Comparison of ENCODE assay signal across 1 cellular context in the genomic region with DNA sequence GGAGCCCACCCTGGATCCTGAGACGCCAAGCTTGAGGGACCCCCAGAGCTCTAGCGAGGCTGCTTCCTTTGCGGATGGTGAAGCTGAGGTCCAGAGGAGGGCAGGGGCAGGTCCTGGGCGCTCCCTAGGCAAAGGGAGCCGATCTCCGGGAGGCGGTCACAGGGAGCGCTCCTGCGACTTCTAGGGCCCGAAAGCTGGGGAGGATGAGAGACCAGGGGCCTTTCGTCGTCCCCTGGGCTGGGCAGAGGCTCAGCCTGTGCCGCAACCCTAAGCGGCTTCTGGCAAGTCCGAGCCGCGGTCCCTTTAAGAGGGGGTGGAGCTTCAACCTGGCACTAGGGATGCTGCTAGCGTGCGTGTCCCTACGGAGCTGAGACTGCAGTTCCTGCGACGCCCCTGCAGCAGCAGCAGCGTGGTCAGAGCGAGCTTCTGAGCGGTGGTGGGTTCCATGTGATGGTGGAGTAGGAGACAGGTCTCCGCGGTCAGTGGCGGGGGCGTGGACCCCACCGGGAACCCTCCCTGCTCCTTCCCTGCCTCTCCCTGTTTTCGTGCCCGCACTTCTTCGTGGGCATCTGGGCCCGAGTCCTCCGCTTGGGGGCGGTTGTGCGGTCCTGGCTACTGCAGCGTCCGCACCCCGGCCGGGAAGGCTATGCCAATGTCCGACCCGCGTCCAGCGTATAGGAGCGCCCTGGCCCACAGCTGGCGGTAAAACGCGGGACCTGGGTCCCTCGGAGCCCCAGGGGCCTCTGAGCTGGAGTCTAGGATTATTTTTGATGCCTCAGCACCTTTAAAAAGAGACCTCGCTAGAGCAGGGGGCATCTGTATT.
TF ChIP-seq lines count a peak whose summit lies in the region.

No MANE protein-coding gene starts in this region.

TF ChIP-seq in HepG2, 621 proteins besides CTCF, POLR2A, EP300 and RAD21 (continued from another document and continues in another):
- TF ChIP-seq, protein P1, sequence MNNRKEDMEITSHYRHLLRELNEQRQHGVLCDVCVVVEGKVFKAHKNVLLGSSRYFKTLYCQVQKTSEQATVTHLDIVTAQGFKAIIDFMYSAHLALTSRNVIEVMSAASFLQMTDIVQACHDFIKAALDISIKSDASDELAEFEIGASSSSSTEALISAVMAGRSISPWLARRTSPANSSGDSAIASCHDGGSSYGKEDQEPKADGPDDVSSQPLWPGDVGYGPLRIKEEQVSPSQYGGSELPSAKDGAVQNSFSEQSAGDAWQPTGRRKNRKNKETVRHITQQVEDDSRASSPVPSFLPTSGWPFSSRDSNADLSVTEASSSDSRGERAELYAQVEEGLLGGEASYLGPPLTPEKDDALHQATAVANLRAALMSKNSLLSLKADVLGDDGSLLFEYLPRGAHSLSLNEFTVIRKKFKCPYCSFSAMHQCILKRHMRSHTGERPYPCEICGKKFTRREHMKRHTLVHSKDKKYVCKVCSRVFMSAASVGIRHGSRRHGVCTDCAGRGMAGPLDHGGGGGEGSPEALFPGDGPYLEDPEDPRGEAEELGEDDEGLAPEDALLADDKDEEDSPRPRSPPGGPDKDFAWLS (CRISPR knock-in tag; IDR thresholded peaks at IDR 0.05; ENCODE audit: borderline replicate concordance) = no peak
- TF ChIP-seq GFI1 (CRISPR knock-in tag; IDR thresholded peaks at IDR 0.05; ENCODE audit: borderline replicate concordance) = peak; percentile 50; the same call in 1 of the 2 replicates
- peak; percentile 88; the same call in 1 of the 2 replicates for TF ChIP-seq ZSCAN21 (CRISPR knock-in tag; IDR thresholded peaks at IDR 0.05; ENCODE audit: borderline replicate concordance)
- peak; percentile 53 for TF ChIP-seq STAG1 (CRISPR knock-in tag; IDR thresholded peaks at IDR 0.05)
- TF ChIP-seq PHF5A (CRISPR knock-in tag; IDR thresholded peaks at IDR 0.05; ENCODE audit: low read depth, unreplicated experiment) = no peak
- no peak for TF ChIP-seq MLLT10 (CRISPR knock-in tag; IDR thresholded peaks at IDR 0.05)
- TF ChIP-seq SALL2 (CRISPR knock-in tag; IDR thresholded peaks at IDR 0.05) = peak; percentile 87
- 0 out of 2 replicates have a peak, but pooled peaks have one; percentile 66 for TF ChIP-seq ZNF44 (CRISPR knock-in tag; IDR thresholded peaks at IDR 0.05)
- TF ChIP-seq ZSCAN22 (CRISPR knock-in tag; IDR thresholded peaks at IDR 0.05) = no peak
- 0 out of 2 replicates have a peak, but pooled peaks have one; percentile 30 for TF ChIP-seq DNMT1 (CRISPR knock-in tag; IDR thresholded peaks at IDR 0.05)
- TF ChIP-seq, protein P2, sequence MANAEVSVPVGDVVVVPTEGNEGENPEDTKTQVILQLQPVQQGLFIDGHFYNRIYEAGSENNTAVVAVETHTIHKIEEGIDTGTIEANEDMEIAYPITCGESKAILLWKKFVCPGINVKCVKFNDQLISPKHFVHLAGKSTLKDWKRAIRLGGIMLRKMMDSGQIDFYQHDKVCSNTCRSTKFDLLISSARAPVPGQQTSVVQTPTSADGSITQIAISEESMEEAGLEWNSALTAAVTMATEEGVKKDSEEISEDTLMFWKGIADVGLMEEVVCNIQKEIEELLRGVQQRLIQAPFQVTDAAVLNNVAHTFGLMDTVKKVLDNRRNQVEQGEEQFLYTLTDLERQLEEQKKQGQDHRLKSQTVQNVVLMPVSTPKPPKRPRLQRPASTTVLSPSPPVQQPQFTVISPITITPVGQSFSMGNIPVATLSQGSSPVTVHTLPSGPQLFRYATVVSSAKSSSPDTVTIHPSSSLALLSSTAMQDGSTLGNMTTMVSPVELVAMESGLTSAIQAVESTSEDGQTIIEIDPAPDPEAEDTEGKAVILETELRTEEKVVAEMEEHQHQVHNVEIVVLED (CRISPR knock-in tag; IDR thresholded peaks at IDR 0.05; ENCODE audit: borderline replicate concordance) = peak; percentile 86
- TF ChIP-seq, protein P3, sequence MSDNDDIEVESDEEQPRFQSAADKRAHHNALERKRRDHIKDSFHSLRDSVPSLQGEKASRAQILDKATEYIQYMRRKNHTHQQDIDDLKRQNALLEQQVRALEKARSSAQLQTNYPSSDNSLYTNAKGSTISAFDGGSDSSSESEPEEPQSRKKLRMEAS (IDR thresholded peaks at IDR 0.05) = peak; percentile 98
- TF ChIP-seq, protein P4, sequence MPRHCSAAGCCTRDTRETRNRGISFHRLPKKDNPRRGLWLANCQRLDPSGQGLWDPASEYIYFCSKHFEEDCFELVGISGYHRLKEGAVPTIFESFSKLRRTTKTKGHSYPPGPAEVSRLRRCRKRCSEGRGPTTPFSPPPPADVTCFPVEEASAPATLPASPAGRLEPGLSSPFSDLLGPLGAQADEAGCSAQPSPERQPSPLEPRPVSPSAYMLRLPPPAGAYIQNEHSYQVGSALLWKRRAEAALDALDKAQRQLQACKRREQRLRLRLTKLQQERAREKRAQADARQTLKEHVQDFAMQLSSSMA (CRISPR knock-in tag; IDR thresholded peaks at IDR 0.05) = peak; percentile 84; the same call in 1 of the 2 replicates
- TF ChIP-seq, protein P5, sequence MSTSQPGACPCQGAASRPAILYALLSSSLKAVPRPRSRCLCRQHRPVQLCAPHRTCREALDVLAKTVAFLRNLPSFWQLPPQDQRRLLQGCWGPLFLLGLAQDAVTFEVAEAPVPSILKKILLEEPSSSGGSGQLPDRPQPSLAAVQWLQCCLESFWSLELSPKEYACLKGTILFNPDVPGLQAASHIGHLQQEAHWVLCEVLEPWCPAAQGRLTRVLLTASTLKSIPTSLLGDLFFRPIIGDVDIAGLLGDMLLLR (CRISPR knock-in tag; IDR thresholded peaks at IDR 0.05) = peak; percentile 58; the same call in 1 of the 2 replicates
- TF ChIP-seq PCBP2 (optimal IDR thresholded peaks at IDR 0.05; ENCODE audit: low read depth, low read length, poor library complexity, severe bottlenecking) = no peak
- no peak for TF ChIP-seq ZBTB42 (CRISPR knock-in tag; IDR thresholded peaks at IDR 0.05)
- TF ChIP-seq CBX5 (CRISPR knock-in tag; IDR thresholded peaks at IDR 0.05; ENCODE audit: borderline replicate concordance) = peak; percentile 75
- TF ChIP-seq, protein P6, sequence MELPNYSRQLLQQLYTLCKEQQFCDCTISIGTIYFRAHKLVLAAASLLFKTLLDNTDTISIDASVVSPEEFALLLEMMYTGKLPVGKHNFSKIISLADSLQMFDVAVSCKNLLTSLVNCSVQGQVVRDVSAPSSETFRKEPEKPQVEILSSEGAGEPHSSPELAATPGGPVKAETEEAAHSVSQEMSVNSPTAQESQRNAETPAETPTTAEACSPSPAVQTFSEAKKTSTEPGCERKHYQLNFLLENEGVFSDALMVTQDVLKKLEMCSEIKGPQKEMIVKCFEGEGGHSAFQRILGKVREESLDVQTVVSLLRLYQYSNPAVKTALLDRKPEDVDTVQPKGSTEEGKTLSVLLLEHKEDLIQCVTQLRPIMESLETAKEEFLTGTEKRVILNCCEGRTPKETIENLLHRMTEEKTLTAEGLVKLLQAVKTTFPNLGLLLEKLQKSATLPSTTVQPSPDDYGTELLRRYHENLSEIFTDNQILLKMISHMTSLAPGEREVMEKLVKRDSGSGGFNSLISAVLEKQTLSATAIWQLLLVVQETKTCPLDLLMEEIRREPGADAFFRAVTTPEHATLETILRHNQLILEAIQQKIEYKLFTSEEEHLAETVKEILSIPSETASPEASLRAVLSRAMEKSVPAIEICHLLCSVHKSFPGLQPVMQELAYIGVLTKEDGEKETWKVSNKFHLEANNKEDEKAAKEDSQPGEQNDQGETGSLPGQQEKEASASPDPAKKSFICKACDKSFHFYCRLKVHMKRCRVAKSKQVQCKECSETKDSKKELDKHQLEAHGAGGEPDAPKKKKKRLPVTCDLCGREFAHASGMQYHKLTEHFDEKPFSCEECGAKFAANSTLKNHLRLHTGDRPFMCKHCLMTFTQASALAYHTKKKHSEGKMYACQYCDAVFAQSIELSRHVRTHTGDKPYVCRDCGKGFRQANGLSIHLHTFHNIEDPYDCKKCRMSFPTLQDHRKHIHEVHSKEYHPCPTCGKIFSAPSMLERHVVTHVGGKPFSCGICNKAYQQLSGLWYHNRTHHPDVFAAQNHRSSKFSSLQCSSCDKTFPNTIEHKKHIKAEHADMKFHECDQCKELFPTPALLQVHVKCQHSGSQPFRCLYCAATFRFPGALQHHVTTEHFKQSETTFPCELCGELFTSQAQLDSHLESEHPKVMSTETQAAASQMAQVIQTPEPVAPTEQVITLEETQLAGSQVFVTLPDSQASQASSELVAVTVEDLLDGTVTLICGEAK (IDR thresholded peaks at IDR 0.05) = no peak
- TF ChIP-seq, protein P6 (CRISPR knock-in tag; IDR thresholded peaks at IDR 0.05) = peak; percentile 80; the same call in 1 of the 2 replicates
- 0 out of 2 replicates have a peak, but pooled peaks have one; percentile 50 for TF ChIP-seq SOX5 (CRISPR knock-in tag; IDR thresholded peaks at IDR 0.05; ENCODE audit: borderline replicate concordance)
- TF ChIP-seq, protein P7, sequence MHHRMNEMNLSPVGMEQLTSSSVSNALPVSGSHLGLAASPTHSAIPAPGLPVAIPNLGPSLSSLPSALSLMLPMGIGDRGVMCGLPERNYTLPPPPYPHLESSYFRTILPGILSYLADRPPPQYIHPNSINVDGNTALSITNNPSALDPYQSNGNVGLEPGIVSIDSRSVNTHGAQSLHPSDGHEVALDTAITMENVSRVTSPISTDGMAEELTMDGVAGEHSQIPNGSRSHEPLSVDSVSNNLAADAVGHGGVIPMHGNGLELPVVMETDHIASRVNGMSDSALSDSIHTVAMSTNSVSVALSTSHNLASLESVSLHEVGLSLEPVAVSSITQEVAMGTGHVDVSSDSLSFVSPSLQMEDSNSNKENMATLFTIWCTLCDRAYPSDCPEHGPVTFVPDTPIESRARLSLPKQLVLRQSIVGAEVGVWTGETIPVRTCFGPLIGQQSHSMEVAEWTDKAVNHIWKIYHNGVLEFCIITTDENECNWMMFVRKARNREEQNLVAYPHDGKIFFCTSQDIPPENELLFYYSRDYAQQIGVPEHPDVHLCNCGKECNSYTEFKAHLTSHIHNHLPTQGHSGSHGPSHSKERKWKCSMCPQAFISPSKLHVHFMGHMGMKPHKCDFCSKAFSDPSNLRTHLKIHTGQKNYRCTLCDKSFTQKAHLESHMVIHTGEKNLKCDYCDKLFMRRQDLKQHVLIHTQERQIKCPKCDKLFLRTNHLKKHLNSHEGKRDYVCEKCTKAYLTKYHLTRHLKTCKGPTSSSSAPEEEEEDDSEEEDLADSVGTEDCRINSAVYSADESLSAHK (CRISPR knock-in tag; IDR thresholded peaks at IDR 0.05; ENCODE audit: borderline replicate concordance) = no peak
- TF ChIP-seq ZNF879 (CRISPR knock-in tag; IDR thresholded peaks at IDR 0.05) = peak; percentile 16; the same call in 1 of the 2 replicates
- TF ChIP-seq YY1 (IDR thresholded peaks at IDR 0.05; ENCODE audit: insufficient read depth, insufficient replicate concordance, low read depth, low read length) = no peak
- peak; percentile 89 for TF ChIP-seq GZF1 (CRISPR knock-in tag; IDR thresholded peaks at IDR 0.05)
- TF ChIP-seq, protein P8, sequence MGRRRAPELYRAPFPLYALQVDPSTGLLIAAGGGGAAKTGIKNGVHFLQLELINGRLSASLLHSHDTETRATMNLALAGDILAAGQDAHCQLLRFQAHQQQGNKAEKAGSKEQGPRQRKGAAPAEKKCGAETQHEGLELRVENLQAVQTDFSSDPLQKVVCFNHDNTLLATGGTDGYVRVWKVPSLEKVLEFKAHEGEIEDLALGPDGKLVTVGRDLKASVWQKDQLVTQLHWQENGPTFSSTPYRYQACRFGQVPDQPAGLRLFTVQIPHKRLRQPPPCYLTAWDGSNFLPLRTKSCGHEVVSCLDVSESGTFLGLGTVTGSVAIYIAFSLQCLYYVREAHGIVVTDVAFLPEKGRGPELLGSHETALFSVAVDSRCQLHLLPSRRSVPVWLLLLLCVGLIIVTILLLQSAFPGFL (CRISPR knock-in tag; IDR thresholded peaks at IDR 0.05) = peak; percentile 96; the same call in 1 of the 2 replicates
- TF ChIP-seq, protein P9, sequence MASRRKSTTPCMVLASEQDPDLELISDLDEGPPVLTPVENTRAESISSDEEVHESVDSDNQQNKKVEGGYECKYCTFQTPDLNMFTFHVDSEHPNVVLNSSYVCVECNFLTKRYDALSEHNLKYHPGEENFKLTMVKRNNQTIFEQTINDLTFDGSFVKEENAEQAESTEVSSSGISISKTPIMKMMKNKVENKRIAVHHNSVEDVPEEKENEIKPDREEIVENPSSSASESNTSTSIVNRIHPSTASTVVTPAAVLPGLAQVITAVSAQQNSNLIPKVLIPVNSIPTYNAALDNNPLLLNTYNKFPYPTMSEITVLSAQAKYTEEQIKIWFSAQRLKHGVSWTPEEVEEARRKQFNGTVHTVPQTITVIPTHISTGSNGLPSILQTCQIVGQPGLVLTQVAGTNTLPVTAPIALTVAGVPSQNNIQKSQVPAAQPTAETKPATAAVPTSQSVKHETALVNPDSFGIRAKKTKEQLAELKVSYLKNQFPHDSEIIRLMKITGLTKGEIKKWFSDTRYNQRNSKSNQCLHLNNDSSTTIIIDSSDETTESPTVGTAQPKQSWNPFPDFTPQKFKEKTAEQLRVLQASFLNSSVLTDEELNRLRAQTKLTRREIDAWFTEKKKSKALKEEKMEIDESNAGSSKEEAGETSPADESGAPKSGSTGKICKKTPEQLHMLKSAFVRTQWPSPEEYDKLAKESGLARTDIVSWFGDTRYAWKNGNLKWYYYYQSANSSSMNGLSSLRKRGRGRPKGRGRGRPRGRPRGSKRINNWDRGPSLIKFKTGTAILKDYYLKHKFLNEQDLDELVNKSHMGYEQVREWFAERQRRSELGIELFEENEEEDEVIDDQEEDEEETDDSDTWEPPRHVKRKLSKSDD (CRISPR knock-in tag; IDR thresholded peaks at IDR 0.05; ENCODE audit: low read depth) = peak; percentile 84
- TF ChIP-seq ISL2 (CRISPR knock-in tag; IDR thresholded peaks at IDR 0.05) = peak; percentile 66
- no peak for TF ChIP-seq FOXP1 (IDR thresholded peaks at IDR 0.05)
- 0 out of 2 replicates have a peak, but pooled peaks have one; percentile 19 for TF ChIP-seq FOXP1 (CRISPR knock-in tag; IDR thresholded peaks at IDR 0.05)
